22 cellular contexts compared by ENCODE assay signal in genomic region chr3:190266915-190267290, GRCh38. TPM values are rescaled to one million over a fixed set of nuclear protein-coding genes. Genes with fewer than 3 reads are reported as not detected.
DNase-seq lines count a peak whose midpoint lies in the region; ATAC-seq and TF ChIP-seq lines count a peak whose summit lies in the region.
"Had no signal": no experiment of that assay in that cellular context is flagged by ENCODE, and none has a peak within 500 bp of the region (broad histone marks: within the 10 kb centered on the region; RNA-seq: fewer than 3 reads in every experiment).

No MANE protein-coding gene starts in this region.

- peak overlapping the region; percentile 7 for H3K4me3 Mint-ChIP-seq in MCF 10A (ENCODE audit: unreplicated experiment)
- H3K4me3 Mint-ChIP-seq: CD8-positive, alpha-beta memory T cell had no signal

- H3K36me3 Mint-ChIP-seq in MCF 10A (ENCODE audit: insufficient read depth, unreplicated experiment) = no peaks in the 10 kb centered on the region
- H3K36me3 Mint-ChIP-seq: CD8-positive, alpha-beta memory T cell had no signal

- DNase-seq in MCF 10A (ENCODE audit: unreplicated experiment) (peak; percentile 25), breast epithelium (ENCODE audit: low spot score in 2 of 2) (no peak), epithelial cell of esophagus (ENCODE audit: low read depth) (peak; percentile 33), foreskin keratinocyte (no peak), T-helper 2 cell (no peak), NCI-H82 treated with DMSO at 0.1 percent for 48 hours (lab: John Stamatoyannopoulos, UW; ENCODE audit: unreplicated experiment) (no peak), NCI-H1436 treated with DMSO at 0.1 percent for 48 hours (lab: John Stamatoyannopoulos, UW) (no peak)
- DNase-seq: 8988T; CD8-positive, alpha-beta memory T cell; DMS79 treated with DMSO at 0.1 percent for 48 hours; GDM1; H7; Karpas-422; NCI-H2029; NCI-H2171; NCI-H446; NCI-H69; NK-92 treated with Interleukin-12 subunit alpha and Interleukin-12 subunit beta, amount 100 ng/mL, for 24 hours; SIG-M5 had no signal

- H3K4me3 ChIP-seq in breast epithelium (no peak overlapping the region), epithelial cell of esophagus (ENCODE audit: low read length) (no peak overlapping the region)
- H3K4me3 ChIP-seq: BLaER1 treated with 17β-estradiol and CSF1 and Interleukin-3, amounts not matched to agents 10 nM and 100 nM had no signal

- ATAC-seq in foreskin keratinocyte (no peak), HG02763 (IDR thresholded peaks at IDR 0.05; ENCODE audit: unreplicated experiment) (no peak)

- H3K36me3 ChIP-seq in breast epithelium = no peaks in the 10 kb centered on the region
- H3K36me3 ChIP-seq: BLaER1 treated with 17β-estradiol and CSF1 and Interleukin-3, amounts not matched to agents 10 nM and 100 nM had no signal

- H3K27me3 Mint-ChIP-seq in MCF 10A (ENCODE audit: insufficient read depth, unreplicated experiment) = no peaks in the 10 kb centered on the region

- no peaks in the 10 kb centered on the region for H3K9me3 ChIP-seq in breast epithelium
- H3K9me3 ChIP-seq: BLaER1 treated with 17β-estradiol and CSF1 and Interleukin-3, amounts not matched to agents 10 nM and 100 nM had no signal

- POLR2A ChIA-PET in MCF 10A (lab: Yijun Ruan, JAX) = interaction anchor here (0.7 to 4.7 kb wide), 13 partner anchors 12 to 215 kb away, joined by 3 to 110 read pairs (median 7); partner anchors contain the start of gene CLDN1

- CTCF ChIA-PET in MCF 10A (lab: Yijun Ruan, JAX) = interaction anchor here (0.7 to 5.8 kb wide), 7 partner anchors 11 to 117 kb away, joined by 3 to 32 read pairs (median 5); partner anchors contain the start of gene CLDN1

- no peaks in the 10 kb centered on the region for H3K4me1 ChIP-seq in breast epithelium
- peaks cover 17% of the 10 kb centered on the region for H3K4me1 ChIP-seq in foreskin keratinocyte
- H3K4me1 ChIP-seq: BLaER1 treated with 17β-estradiol and CSF1 and Interleukin-3, amounts not matched to agents 10 nM and 100 nM had no signal

- no peak for TF ChIP-seq CTCF in MCF 10A (IDR thresholded peaks at IDR 0.05; ENCODE audit: unreplicated experiment)
- no peak for TF ChIP-seq CTCF in breast epithelium (IDR thresholded peaks at IDR 0.05)
- TF ChIP-seq CTCF in epithelial cell of esophagus (IDR thresholded peaks at IDR 0.05; ENCODE audit: insufficient read depth, low read depth, low read length, missing control alignments) = no peak
- TF ChIP-seq CTCF in foreskin keratinocyte (conservative IDR thresholded peaks at IDR 0.05) = no peak

- peaks cover 7% of the 10 kb centered on the region for H3K9me3 Mint-ChIP-seq in MCF 10A (ENCODE audit: unreplicated experiment)

- intact Hi-C loops in MCF 10A (cut with micrococcal nuclease) (loop anchor here (1.0 to 5.0 kb wide), 2 partner anchors 35 kb away; no protein-coding TSS in a partner anchor), breast epithelium (cut with DNase I; ENCODE audit: low total_unique reads) (no loop called here)

- no TSS peak for BruUV-seq in MCF 10A (replicated peaks; lab: Mats Ljungman, UMichigan)

- peaks cover 18% of the 10 kb centered on the region for H3K4me1 Mint-ChIP-seq in MCF 10A (ENCODE audit: insufficient read depth, unreplicated experiment)
- H3K4me1 Mint-ChIP-seq: CD8-positive, alpha-beta memory T cell had no signal

- H3K27ac ChIP-seq in breast epithelium = no peak overlapping the region
- peak overlapping the region; percentile 63 for H3K27ac ChIP-seq in foreskin keratinocyte
- H3K27ac ChIP-seq: BLaER1 treated with 17β-estradiol and CSF1 and Interleukin-3, amounts not matched to agents 10 nM and 100 nM had no signal

- H3K27me3 ChIP-seq in breast epithelium = no peaks in the 10 kb centered on the region
- no peaks in the 10 kb centered on the region for H3K27me3 ChIP-seq in foreskin keratinocyte
- H3K27me3 ChIP-seq: BLaER1 treated with 17β-estradiol and CSF1 and Interleukin-3, amounts not matched to agents 10 nM and 100 nM had no signal

- H3K27ac Mint-ChIP-seq in MCF 10A (ENCODE audit: low read depth, unreplicated experiment) = peak overlapping the region; percentile 82
- H3K27ac Mint-ChIP-seq: CD8-positive, alpha-beta memory T cell had no signal

- no peak for TF ChIP-seq POLR2A in breast epithelium (IDR thresholded peaks at IDR 0.05)

RNA-seq across cellular contexts. Expression of gene CLDN1, which starts 55.3 kb away (rescaled TPM):
- total RNA-seq in MCF 10A (2022) = 197 and 263 TPM in 2 replicates
- total RNA-seq in breast epithelium = 10 to 100 TPM in 1 of 3 donors, 1 to 10 TPM in 1, under 1 TPM in 1; 0.80 to 51.8 (median 2.9) TPM
- 1.9 and 5.4 TPM in 2 replicates for total RNA-seq in foreskin keratinocyte
- polyA plus RNA-seq in foreskin keratinocyte = 0.99 and 3.0 TPM in 2 replicates
- total RNA-seq: OCI-LY7 had no signal
- polyA plus RNA-seq: CD8-positive, alpha-beta memory T cell had no signal

Comparison
In these comparisons a context has a peak if more than half of its experiments do, and no peak if none do; other contexts are left out.
1. DNase-seq: peak in MCF 10A (single experiment) and epithelial cell of esophagus (single experiment); none in breast epithelium (0 of 2), foreskin keratinocyte (0 of 2), T-helper 2 cell (0 of 5), NCI-H82 treated with DMSO at 0.1 percent for 48 hours (single experiment) and NCI-H1436 treated with DMSO at 0.1 percent for 48 hours (single experiment).